ENCODE assay signal across 1 cellular context in the genomic region with DNA sequence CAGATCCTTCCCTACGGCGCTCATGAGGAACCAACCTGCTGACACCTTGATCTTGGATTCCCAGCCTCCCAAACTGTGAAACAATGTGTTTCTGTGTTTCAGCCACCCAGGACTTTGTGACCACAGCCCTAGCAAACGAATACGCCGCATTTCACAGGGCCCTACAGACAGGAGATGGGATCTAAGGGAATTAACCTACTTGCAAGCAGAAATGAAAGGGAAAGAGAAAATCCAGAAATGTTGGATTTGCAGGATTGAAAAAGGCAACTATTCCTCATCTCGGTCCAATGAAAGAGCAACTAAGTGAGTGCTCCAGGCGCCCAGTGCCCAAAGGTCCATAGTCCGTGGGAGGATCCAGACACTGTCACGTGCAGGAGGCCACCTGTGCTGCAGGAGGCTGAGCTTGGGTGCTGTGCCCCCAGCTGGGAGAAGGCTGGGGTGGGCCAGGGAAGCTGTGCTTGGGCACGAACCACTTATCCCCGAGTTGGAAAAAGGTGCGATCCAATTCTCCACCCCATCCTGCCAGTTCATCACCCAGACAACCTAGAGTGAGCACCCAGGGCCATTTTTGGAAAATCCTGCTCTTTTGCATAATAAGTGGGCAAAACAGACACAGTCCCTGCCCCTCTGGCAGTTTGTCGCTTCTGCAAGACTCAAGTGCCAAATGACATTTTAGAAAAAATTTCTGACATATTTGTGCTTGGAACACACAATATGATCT.
A peak's percentile ranks its signal among the peaks of the same experiment; 100 is the strongest.
TF ChIP-seq lines count a peak whose summit lies in the region.

No MANE protein-coding gene starts in this region.

TF ChIP-seq in liver, 16 proteins besides CTCF, POLR2A, EP300 and RAD21 (continued from another document):
- TF ChIP-seq HNF4A (conservative IDR thresholded peaks at IDR 0.05) (peak; percentile 97 to 100), JUND (IDR thresholded peaks at IDR 0.05) (peak in 1 of 2 donors; percentile 38), FOXA2 (IDR thresholded peaks at IDR 0.05) (no peak), TAF1 (conservative IDR thresholded peaks at IDR 0.05) (no peak), RXRA (IDR thresholded peaks at IDR 0.05) (peak; percentile 64 to 69), EGR1 (IDR thresholded peaks at IDR 0.05; ENCODE audit: low read depth in 2 of 2) (no peak)
